ENCODE assay signal across 17 cellular contexts in genomic region chr10:86690657-86691084, GRCh38. TPM values are rescaled to one million over a fixed set of nuclear protein-coding genes. Genes with fewer than 3 reads are reported as not detected.
DNase-seq lines count a peak whose midpoint lies in the region; ATAC-seq and TF ChIP-seq lines count a peak whose summit lies in the region.
"Had no signal": no experiment of that assay in that cellular context is flagged by ENCODE, and none has a peak within 500 bp of the region (broad histone marks: within the 10 kb centered on the region; RNA-seq: fewer than 3 reads in every experiment).

No MANE protein-coding gene starts in this region.

- TF ChIP-seq CTCF in ascending aorta (IDR thresholded peaks at IDR 0.05) (no peak), heart right ventricle (IDR thresholded peaks at IDR 0.05) (no peak)

- ATAC-seq in heart right ventricle = peak; percentile 6 to 39 (median 22)

- H3K4me1 ChIP-seq in ascending aorta (peaks cover 10 to 33% of the 10 kb centered on the region in 2 donors), heart right ventricle (peaks cover 7 to 100% (median 36%) of the 10 kb centered on the region in 9 donors), skeletal muscle tissue (ENCODE audit: control insufficient read depth in 3 of 3, insufficient read depth in 3 of 3, low read length in 3 of 3) (peaks cover 69 to 100% (median 97%) of the 10 kb centered on the region in 3 donors)

- intact Hi-C loops in ascending aorta (cut with DNase I) (loop anchor here (5.0 kb wide), 1 partner anchor 272 kb away; no protein-coding TSS in a partner anchor), heart right ventricle (cut with DNase I) (loop anchor here in 4 of 10 donors (5.0 kb wide), 2 partner anchors 207 to 212 kb away; no protein-coding TSS in a partner anchor)

- peak overlapping the region in 1 of 3 donors; percentile 64 for H3K9ac ChIP-seq in skeletal muscle tissue (ENCODE audit: low read depth in 1 of 3, low read length in 3 of 3)

- H3K9me3 ChIP-seq in ascending aorta (no peaks in the 10 kb centered on the region), heart right ventricle (no peaks in the 10 kb centered on the region), skeletal muscle tissue (ENCODE audit: control insufficient read depth in 3 of 3, low read length in 3 of 3) (no peaks in the 10 kb centered on the region)

- no peak overlapping the region for H3K4me3 ChIP-seq in ascending aorta
- H3K4me3 ChIP-seq in heart right ventricle = no peak overlapping the region
- H3K4me3 ChIP-seq in skeletal muscle tissue (ENCODE audit: low read length in 3 of 3) = no peak overlapping the region

- DNase-seq in A172 (ENCODE audit: low spot score) (peak; percentile 75), ascending aorta (ENCODE audit: low spot score in 2 of 2) (no peak), heart right ventricle (peak in 1 of 2 donors; percentile 53), SW 1271 (lab: John Stamatoyannopoulos, UW) (no peak), SHP77 (lab: John Stamatoyannopoulos, UW) (no peak), DMS153 (lab: John Stamatoyannopoulos, UW) (no peak), NCI-H446 (lab: John Stamatoyannopoulos, UW) (no peak)
- DNase-seq: H9; IMR-90; NCI-H1436; NCI-H2081; NCI-H526; NK-92 treated with Interleukin-12 subunit alpha and Interleukin-12 subunit beta, amount 100 ng/mL, for 24 hours; OCI-M1 had no signal

- H3K27ac ChIP-seq in ascending aorta = peak overlapping the region; percentile 36 to 61
- H3K27ac ChIP-seq in heart right ventricle = peak overlapping the region in 8 of 10 donors; percentile 13 to 93 (median 64)
- H3K27ac ChIP-seq in skeletal muscle tissue (ENCODE audit: low read depth, low read length) = peak overlapping the region; percentile 56
- H3K27ac ChIP-seq: C4-2B, RWPE1 had no signal

- no peaks in the 10 kb centered on the region for H3K27me3 ChIP-seq in ascending aorta
- peaks cover 0 to 16% (median 0%) of the 10 kb centered on the region in 7 donors for H3K27me3 ChIP-seq in heart right ventricle
- H3K27me3 ChIP-seq in skeletal muscle tissue (ENCODE audit: control insufficient read depth in 3 of 3, insufficient read depth in 3 of 3, low read length in 3 of 3) = no peaks in the 10 kb centered on the region

- peaks cover 25 to 38% of the 10 kb centered on the region in 2 donors for H3K36me3 ChIP-seq in ascending aorta
- peaks cover 0 to 24% (median 0%) of the 10 kb centered on the region in 9 donors for H3K36me3 ChIP-seq in heart right ventricle
- peaks cover 84 to 91% (median 88%) of the 10 kb centered on the region in 3 donors for H3K36me3 ChIP-seq in skeletal muscle tissue (ENCODE audit: control insufficient read depth in 3 of 3, insufficient read depth in 3 of 3, low read length in 3 of 3)

- 57 to 62% methylated on average over 3 of the region's 3 CpGs for WGBS in heart right ventricle, 2 donors

RNA-seq across cellular contexts. Expression of gene LDB3, which starts 22.4 kb away (rescaled TPM):
- total RNA-seq in A172 (2014; rRNA removed; shearing (Covaris generic)) = 0.10 and 0.31 TPM in 2 replicates
- total RNA-seq in ascending aorta = 27.4 TPM
- total RNA-seq in heart right ventricle = 1,000 to 10,000 TPM; 1,248 to 1,738 (median 1,513) TPM
- polyA plus RNA-seq in heart right ventricle = 1,000 to 10,000 TPM in 1 of 2 donors, 100 to 1,000 TPM in 1; 162 to 1,622 TPM
- 87.7 TPM for total RNA-seq in skeletal muscle tissue

RNA-seq across cellular contexts. Expression of gene OPN4, which starts 36.3 kb away (rescaled TPM):
- 0.31 TPM in 1 of 2 replicates, not detected in the other for total RNA-seq in A172 (2014; rRNA removed; shearing (Covaris generic))
- total RNA-seq in ascending aorta = not detected
- under 1 TPM in 5 of 10 donors, not detected in 5; 0.11 to 0.27 (median 0.26) TPM for total RNA-seq in heart right ventricle
- under 1 TPM; 0.10 to 0.29 TPM for polyA plus RNA-seq in heart right ventricle
- total RNA-seq in skeletal muscle tissue = not detected
- total RNA-seq: H9, IMR-90 had no signal

Comparison
In these comparisons a context has a peak if more than half of its experiments do, and no peak if none do; other contexts are left out.
1. RNA of gene LDB3, which starts 22.4 kb away (total RNA-seq): 1,248 to 1,738 TPM in heart right ventricle, 87.7 TPM in skeletal muscle tissue (single experiment) and 27.4 TPM in ascending aorta (single experiment); 0.10 to 0.31 TPM in A172; every median in the first group is over 10 times any median in the second.
2. Peak in every context shown above with its lines, with median percentiles within 50 percentile points of each other: H3K27ac ChIP-seq.